Comparison of ENCODE assay signal across 8 cellular contexts in genomic region chr19:48512504-48513288, GRCh38. TPM values are rescaled to one million over a fixed set of nuclear protein-coding genes. Genes with fewer than 3 reads are reported as not detected.
DNase-seq lines count a peak whose midpoint lies in the region; ATAC-seq and TF ChIP-seq lines count a peak whose summit lies in the region.

No MANE protein-coding gene starts in this region.

- H4K8ac ChIP-seq in neuronal stem cell (ENCODE audit: low read depth, low read length), result no peak overlapping the region

- no peak overlapping the region for H3K4me2 ChIP-seq in neuronal stem cell (ENCODE audit: insufficient read depth, low read length, poor library complexity, severe bottlenecking)

- H2BK15ac ChIP-seq in neuronal stem cell (ENCODE audit: low read length), result no peak overlapping the region

- no peak overlapping the region for H2BK5ac ChIP-seq in neuronal stem cell (ENCODE audit: low read length)

- H3K79me1 ChIP-seq in neuronal stem cell (ENCODE audit: low read depth, low read length), result peaks cover 1% of the 10 kb centered on the region

- TF ChIP-seq CTCF in GM06990 (IDR thresholded peaks at IDR 0.05; ENCODE audit: insufficient read depth, low read length, poor library complexity, severe bottlenecking), result no peak

- no peak overlapping the region for H3K23ac ChIP-seq in neuronal stem cell (ENCODE audit: low read depth, low read length, poor library complexity)

- H3K4me1 ChIP-seq in neuronal stem cell (ENCODE audit: control insufficient read depth in 2 of 2, insufficient read depth in 1 of 2, low read depth in 1 of 2, low read length in 2 of 2), result peaks cover 4 to 11% of the 10 kb centered on the region in 2 donors

- H4K91ac ChIP-seq in neuronal stem cell (ENCODE audit: low read depth, low read length, poor library complexity), result peak overlapping the region; percentile 4

- peaks cover 2% of the 10 kb centered on the region for H3K27me3 ChIP-seq in GM06990 (replicated peaks; ENCODE audit: control insufficient read depth, insufficient read depth, low read length)
- peaks cover 0 to 18% (median 15%) of the 10 kb centered on the region in 3 experiments for H3K27me3 ChIP-seq in neuronal stem cell (ENCODE audit: control insufficient read depth in 3 of 3, insufficient read depth in 3 of 3, low read depth in 1 of 3, low read length in 3 of 3)

- no peak overlapping the region for H2AK5ac ChIP-seq in neuronal stem cell (ENCODE audit: low read depth, low read length)

- no peak overlapping the region for H3K4ac ChIP-seq in neuronal stem cell (ENCODE audit: low read length)

- DNase-seq in GM06990 (ENCODE audit: extremely low read depth, insufficient read length), result no peak
- peak; percentile 12 for DNase-seq in HuH-7.5 (ENCODE audit: low spot score)
- no peak for DNase-seq in neuronal stem cell (ENCODE audit: low spot score)
- DNase-seq in AML-193 (lab: John Stamatoyannopoulos, UW), result no peak
- DNase-seq in activated T-cell treated with anti-CD3 and anti-CD28 coated beads, Interleukin-2, amount 50 U/mL, for 48 hours, result no peak
- no peak for DNase-seq in SKM-1 (lab: John Stamatoyannopoulos, UW; ENCODE audit: unreplicated experiment)

- no peak overlapping the region for H3K18ac ChIP-seq in neuronal stem cell (ENCODE audit: low read length)

- H3K27ac ChIP-seq in cingulate gyrus (ENCODE audit: low read depth, low read length) (peak overlapping the region; percentile 92), neuronal stem cell (replicated peaks; ENCODE audit: low read length) (no peak overlapping the region)

- WGBS in neuronal stem cell (ENCODE audit: extremely low coverage in 2 of 2, insufficient read length in 2 of 2, insufficient replicate concordance in 1 of 2), 2 donors, result no CpG with 5 or more reads among the region's 19 CpGs

- peak overlapping the region; percentile 5 for H3K9ac ChIP-seq in neuronal stem cell (ENCODE audit: low read depth, low read length, poor library complexity)

- H2BK12ac ChIP-seq in neuronal stem cell (ENCODE audit: low read length), result no peak overlapping the region

- H3K4me3 ChIP-seq in GM06990 (replicated peaks; ENCODE audit: low read depth, low read length) (peak overlapping the region; percentile 77), neuronal stem cell (ENCODE audit: low read length in 2 of 2) (peak overlapping the region in 1 of 2 donors; percentile 4)

- no peak overlapping the region for H2BK120ac ChIP-seq in neuronal stem cell (ENCODE audit: low read depth, low read length)

- H2AFZ ChIP-seq in neuronal stem cell (ENCODE audit: low read length), result no peak overlapping the region

- peak overlapping the region; percentile 2 for H3K14ac ChIP-seq in neuronal stem cell (ENCODE audit: low read length)

- H3K36me3 ChIP-seq in GM06990 (ENCODE audit: control insufficient read depth, insufficient read depth, low read length) (no peaks in the 10 kb centered on the region), neuronal stem cell (replicated peaks in 1 of 2; ENCODE audit: control insufficient read depth in 2 of 2, insufficient read depth in 2 of 2, low read length in 2 of 2) (no peaks in the 10 kb centered on the region)

- ATAC-seq in HG03097 (IDR thresholded peaks at IDR 0.05; ENCODE audit: low FRiP score, unreplicated experiment), result no peak

- no peaks in the 10 kb centered on the region for H3K9me3 ChIP-seq in neuronal stem cell (replicated peaks in 1 of 2; ENCODE audit: control insufficient read depth in 2 of 2, insufficient read depth in 1 of 2, low read depth in 1 of 2, low read length in 2 of 2)

RNA-seq across cellular contexts. Expression of gene LMTK3, which starts 1.1 kb away (rescaled TPM):
- polyA plus RNA-seq in neuronal stem cell (2013, experiment 1 of 2), result 7.9 TPM
- polyA plus RNA-seq in neuronal stem cell (2013, experiment 2 of 2), result 7.5 TPM

RNA-seq across cellular contexts. Expression of gene SULT2B1, which starts 39.3 kb away (rescaled TPM):
- 0.13 TPM for polyA plus RNA-seq in neuronal stem cell (2013, experiment 1 of 2)
- polyA plus RNA-seq in neuronal stem cell (2013, experiment 2 of 2), result 0.18 TPM

RNA-seq across cellular contexts. Expression of gene CYTH2, which starts 43.5 kb away (rescaled TPM):
- 67.8 TPM for polyA plus RNA-seq in neuronal stem cell (2013, experiment 1 of 2)
- 64.1 TPM for polyA plus RNA-seq in neuronal stem cell (2013, experiment 2 of 2)

RNA-seq across cellular contexts. Expression of gene KCNJ14, which starts 57.3 kb away (rescaled TPM):
- polyA plus RNA-seq in neuronal stem cell (2013, experiment 1 of 2), result 0.52 TPM
- polyA plus RNA-seq in neuronal stem cell (2013, experiment 2 of 2), result 0.69 TPM
